ENCODE assay signal across 12 cellular contexts in the genomic region with DNA sequence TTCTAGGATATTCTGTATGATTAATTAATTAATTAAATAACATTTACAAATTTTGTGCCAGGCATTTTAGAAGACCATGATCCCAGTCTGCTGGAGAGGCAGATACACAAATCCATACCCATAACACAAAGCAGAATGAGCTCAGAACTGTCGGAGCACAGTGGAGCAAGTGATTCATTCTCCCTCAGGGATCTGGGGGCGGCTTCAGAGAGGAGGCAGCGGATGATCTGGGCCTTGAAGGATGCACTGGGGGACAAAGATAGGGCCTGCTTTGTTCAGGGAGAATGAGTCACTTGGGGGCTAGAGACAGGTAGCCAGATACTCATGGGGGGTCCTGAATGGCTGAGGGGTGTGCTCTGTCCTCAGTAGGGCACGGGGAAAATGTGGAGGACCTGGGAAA. TPM values are rescaled to one million over a fixed set of nuclear protein-coding genes. Genes with fewer than 3 reads are reported as not detected.
DNase-seq lines count a peak whose midpoint lies in the region; ATAC-seq and TF ChIP-seq lines count a peak whose summit lies in the region.
"Had no signal": no experiment of that assay in that cellular context is flagged by ENCODE, and none has a peak within 500 bp of the region (broad histone marks: within the 10 kb centered on the region; RNA-seq: fewer than 3 reads in every experiment).

No MANE protein-coding gene starts in this region.

- no peaks in the 10 kb centered on the region for H4K20me1 ChIP-seq in GM23248 (ENCODE audit: insufficient read depth)

- H3K27ac ChIP-seq in GM23248: no peak overlapping the region
- no peak overlapping the region for H3K27ac ChIP-seq in brain microvascular endothelial cell

- H3K4me3 ChIP-seq in GM23248 (no peak overlapping the region), brain microvascular endothelial cell (ENCODE audit: low read depth, low read length) (no peak overlapping the region)

- WGBS in GM23248 (ENCODE audit: low coverage in 1 of 2, low lambda C conversion rate in 2 of 2, missing lambda C conversion rate in 2 of 2), 2 experiments: 26 to 27% methylated on average over 4 of the region's 4 CpGs

- H3K4me2 ChIP-seq in GM23248 (ENCODE audit: unreplicated experiment): peak overlapping the region; percentile 26

- ATAC-seq in sciatic nerve (peak; percentile 58), GM21529 (IDR thresholded peaks at IDR 0.05; ENCODE audit: unreplicated experiment) (no peak)

- H3K36me3 ChIP-seq in GM23248 (ENCODE audit: low read depth) (no peaks in the 10 kb centered on the region), brain microvascular endothelial cell (replicated peaks) (no peaks in the 10 kb centered on the region)

- H3K4me1 ChIP-seq in GM23248 (ENCODE audit: insufficient read depth): peaks cover 35% of the 10 kb centered on the region

- no peaks in the 10 kb centered on the region for H3K9me3 ChIP-seq in GM23248 (ENCODE audit: low read depth)

- 0 out of 2 replicates have a peak, but pooled peaks cover 5% of the 10 kb centered on the region for H3F3A ChIP-seq in GM23248 (ENCODE audit: insufficient read depth)

- no peak overlapping the region for H2AFZ ChIP-seq in GM23248

- H3K27me3 ChIP-seq in GM23248 (replicated peaks; ENCODE audit: insufficient read depth): 0 out of 2 replicates have a peak, but pooled peaks cover under 1% of the 10 kb centered on the region
- no peaks in the 10 kb centered on the region for H3K27me3 ChIP-seq in brain microvascular endothelial cell (replicated peaks)

- intact Hi-C loops in head of caudate nucleus (cut with DNase I): no loop called here
- intact Hi-C loops in sciatic nerve (cut with DNase I): no loop called here

- no peaks in the 10 kb centered on the region for H3K79me2 ChIP-seq in GM23248 (ENCODE audit: insufficient read depth)

- H3K9ac ChIP-seq in GM23248: no peak overlapping the region

- H3K9me2 ChIP-seq in GM23248 (ENCODE audit: insufficient read depth): no peaks in the 10 kb centered on the region

- no peak for TF ChIP-seq CTCF in brain microvascular endothelial cell (IDR thresholded peaks at IDR 0.05; ENCODE audit: low read depth, low read length, missing control alignments)

- in situ Hi-C loops in GM23248 (cut with MboI) (no loop called here), brain microvascular endothelial cell (cut with HindIII; ENCODE audit: low pct_ligation_motif_present, low sequenced_read_pairs) (no loop called here)

- DNase-seq in GM23248 (peak; percentile 92), brain microvascular endothelial cell (peak; percentile 59), head of caudate nucleus (peak in 37 of 42 donors; percentile 14 to 90 (median 59)), sciatic nerve (ENCODE audit: low spot score) (no peak), NCI-H446 treated with DMSO at 0.1 percent for 48 hours (lab: John Stamatoyannopoulos, UW) (no peak), Kasumi-1 (lab: John Stamatoyannopoulos, UW) (no peak), NCI-H146 (lab: John Stamatoyannopoulos, UW) (no peak)
- DNase-seq: CD4-positive, CD25-positive, alpha-beta regulatory T cell; effector CD4-positive, alpha-beta T cell; Karpas-422; small intestine had no signal

RNA-seq across cellular contexts. Expression of gene TRABD2B, which starts 50.9 kb away (rescaled TPM):
- not detected in 2 replicates for total RNA-seq in GM23248 (2014; rRNA removed; shearing (Covaris generic))
- not detected in 2 replicates for polyA plus RNA-seq in GM23248 (2016; fragmentation: Nextera tagmentation; extraction: Ambion mirVana)
- 5.0 TPM for total RNA-seq in sciatic nerve
- total RNA-seq: CD4-positive, CD25-positive, alpha-beta regulatory T cell had no signal
- polyA plus RNA-seq: CD4-positive, CD25-positive, alpha-beta regulatory T cell had no signal

Comparison
In these comparisons a context has a peak if more than half of its experiments do, and no peak if none do; other contexts are left out.
1. DNase-seq: peak in GM23248 (single experiment), brain microvascular endothelial cell (single experiment) and head of caudate nucleus (37 of 42); none in sciatic nerve (single experiment), NCI-H446 treated with DMSO at 0.1 percent for 48 hours (single experiment), Kasumi-1 (0 of 2) and NCI-H146 (single experiment).